In the genomic region with DNA sequence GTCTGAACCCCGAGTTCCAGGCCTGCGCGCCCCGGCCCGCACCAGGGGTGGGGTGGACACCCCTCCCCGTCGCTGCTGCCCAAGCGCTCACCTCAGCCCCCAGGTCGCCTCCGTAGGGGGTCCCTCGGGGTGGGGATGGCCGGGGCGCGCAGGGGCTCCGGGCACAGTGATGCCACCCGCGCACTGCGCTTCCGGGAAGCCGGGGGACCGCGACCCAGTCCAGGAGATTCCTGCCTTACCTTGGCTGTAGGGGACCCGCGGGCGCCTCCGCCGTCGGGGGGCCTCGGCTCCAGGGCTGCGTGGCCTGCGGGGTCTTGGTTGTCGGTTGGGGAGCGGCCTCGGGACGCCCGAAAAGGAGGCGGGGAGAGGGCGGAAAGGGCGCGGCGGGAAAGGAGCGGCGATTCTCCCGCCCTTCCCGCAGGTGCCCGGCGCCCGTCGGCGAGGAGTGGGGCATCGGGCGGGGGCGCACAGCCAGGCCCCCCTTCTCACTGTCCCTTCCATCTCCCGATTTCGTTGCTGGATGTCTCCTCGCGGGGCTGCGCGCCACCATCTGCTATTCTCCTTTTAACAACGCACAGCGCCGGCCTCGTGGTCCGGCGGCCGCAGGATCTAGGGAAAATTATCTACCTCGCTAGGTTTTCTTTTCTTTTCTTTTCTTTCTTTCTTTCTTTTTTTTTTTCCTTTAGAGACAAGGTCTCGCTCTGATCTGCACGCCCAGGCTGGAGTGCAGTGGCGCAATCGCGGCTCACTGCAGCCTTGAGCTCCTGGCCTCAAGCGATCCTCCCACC, we compare ENCODE assay signal across 1 cellular context.
TF ChIP-seq lines count a peak whose summit lies in the region.

A gene (minus strand): TSS at position 355 of the 788 bp plus-strand sequence. CDS start 3,323 bp downstream, outside the sequence.

TF ChIP-seq in HepG2, 621 proteins besides CTCF, POLR2A, EP300 and RAD21 (continued from another document and continues in another):
- TF ChIP-seq ZNF335 (CRISPR knock-in tag; IDR thresholded peaks at IDR 0.05): no peak
- no peak for TF ChIP-seq KLF11 (CRISPR knock-in tag; IDR thresholded peaks at IDR 0.05)
- TF ChIP-seq, protein P1, sequence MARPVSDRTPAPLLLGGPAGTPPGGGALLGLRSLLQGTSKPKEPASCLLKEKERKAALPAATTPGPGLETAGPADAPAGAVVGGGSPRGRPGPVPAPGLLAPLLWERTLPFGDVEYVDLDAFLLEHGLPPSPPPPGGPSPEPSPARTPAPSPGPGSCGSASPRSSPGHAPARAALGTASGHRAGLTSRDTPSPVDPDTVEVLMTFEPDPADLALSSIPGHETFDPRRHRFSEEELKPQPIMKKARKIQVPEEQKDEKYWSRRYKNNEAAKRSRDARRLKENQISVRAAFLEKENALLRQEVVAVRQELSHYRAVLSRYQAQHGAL (CRISPR knock-in tag; IDR thresholded peaks at IDR 0.05; ENCODE audit: not compliant biosample characterization): no peak
- TF ChIP-seq, protein P2, sequence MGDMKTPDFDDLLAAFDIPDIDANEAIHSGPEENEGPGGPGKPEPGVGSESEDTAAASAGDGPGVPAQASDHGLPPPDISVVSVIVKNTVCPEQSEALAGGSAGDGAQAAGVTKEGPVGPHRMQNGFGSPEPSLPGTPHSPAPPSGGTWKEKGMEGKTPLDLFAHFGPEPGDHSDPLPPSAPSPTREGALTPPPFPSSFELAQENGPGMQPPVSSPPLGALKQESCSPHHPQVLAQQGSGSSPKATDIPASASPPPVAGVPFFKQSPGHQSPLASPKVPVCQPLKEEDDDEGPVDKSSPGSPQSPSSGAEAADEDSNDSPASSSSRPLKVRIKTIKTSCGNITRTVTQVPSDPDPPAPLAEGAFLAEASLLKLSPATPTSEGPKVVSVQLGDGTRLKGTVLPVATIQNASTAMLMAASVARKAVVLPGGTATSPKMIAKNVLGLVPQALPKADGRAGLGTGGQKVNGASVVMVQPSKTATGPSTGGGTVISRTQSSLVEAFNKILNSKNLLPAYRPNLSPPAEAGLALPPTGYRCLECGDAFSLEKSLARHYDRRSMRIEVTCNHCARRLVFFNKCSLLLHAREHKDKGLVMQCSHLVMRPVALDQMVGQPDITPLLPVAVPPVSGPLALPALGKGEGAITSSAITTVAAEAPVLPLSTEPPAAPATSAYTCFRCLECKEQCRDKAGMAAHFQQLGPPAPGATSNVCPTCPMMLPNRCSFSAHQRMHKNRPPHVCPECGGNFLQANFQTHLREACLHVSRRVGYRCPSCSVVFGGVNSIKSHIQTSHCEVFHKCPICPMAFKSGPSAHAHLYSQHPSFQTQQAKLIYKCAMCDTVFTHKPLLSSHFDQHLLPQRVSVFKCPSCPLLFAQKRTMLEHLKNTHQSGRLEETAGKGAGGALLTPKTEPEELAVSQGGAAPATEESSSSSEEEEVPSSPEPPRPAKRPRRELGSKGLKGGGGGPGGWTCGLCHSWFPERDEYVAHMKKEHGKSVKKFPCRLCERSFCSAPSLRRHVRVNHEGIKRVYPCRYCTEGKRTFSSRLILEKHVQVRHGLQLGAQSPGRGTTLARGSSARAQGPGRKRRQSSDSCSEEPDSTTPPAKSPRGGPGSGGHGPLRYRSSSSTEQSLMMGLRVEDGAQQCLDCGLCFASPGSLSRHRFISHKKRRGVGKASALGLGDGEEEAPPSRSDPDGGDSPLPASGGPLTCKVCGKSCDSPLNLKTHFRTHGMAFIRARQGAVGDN (CRISPR knock-in tag; IDR thresholded peaks at IDR 0.05): peak; percentile 77
- TF ChIP-seq ZBTB42 (CRISPR knock-in tag; IDR thresholded peaks at IDR 0.05): peak; percentile 49; the same call in 1 of the 2 replicates
- 0 out of 2 replicates have a peak, but pooled peaks have one; percentile 43 for TF ChIP-seq MAFG (CRISPR knock-in tag; IDR thresholded peaks at IDR 0.05)
- no peak for TF ChIP-seq POLR2AphosphoS5 (IDR thresholded peaks at IDR 0.05; ENCODE audit: low read depth, low read length)
- no peak for TF ChIP-seq NFKB2 (CRISPR knock-in tag; IDR thresholded peaks at IDR 0.05; ENCODE audit: borderline replicate concordance)
- TF ChIP-seq ZKSCAN1 (IDR thresholded peaks at IDR 0.05; ENCODE audit: low read length): no peak
- TF ChIP-seq ZNF75D (CRISPR knock-in tag; IDR thresholded peaks at IDR 0.05; ENCODE audit: borderline replicate concordance): peak; percentile 48; the same call in 1 of the 2 replicates
- TF ChIP-seq IRF2 (CRISPR knock-in tag; IDR thresholded peaks at IDR 0.05): no peak
- TF ChIP-seq PCBP2 (optimal IDR thresholded peaks at IDR 0.05; ENCODE audit: low read depth, low read length, poor library complexity, severe bottlenecking): no peak
- no peak for TF ChIP-seq ZNF354B (CRISPR knock-in tag; IDR thresholded peaks at IDR 0.05)
- TF ChIP-seq GABPB1 (CRISPR knock-in tag; IDR thresholded peaks at IDR 0.05): peak; percentile 66; the same call in 1 of the 2 replicates
- TF ChIP-seq PHF8 (CRISPR knock-in tag; IDR thresholded peaks at IDR 0.05): peak; percentile 50; the same call in 1 of the 2 replicates
- no peak for TF ChIP-seq ZNF256 (CRISPR knock-in tag; conservative IDR thresholded peaks at IDR 0.05)
- TF ChIP-seq KAT2B (IDR thresholded peaks at IDR 0.05; ENCODE audit: borderline replicate concordance, low read depth, low read length): no peak
- TF ChIP-seq, protein P3, sequence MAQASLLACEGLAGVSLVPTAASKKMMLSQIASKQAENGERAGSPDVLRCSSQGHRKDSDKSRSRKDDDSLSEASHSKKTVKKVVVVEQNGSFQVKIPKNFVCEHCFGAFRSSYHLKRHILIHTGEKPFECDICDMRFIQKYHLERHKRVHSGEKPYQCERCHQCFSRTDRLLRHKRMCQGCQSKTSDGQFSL (CRISPR knock-in tag; IDR thresholded peaks at IDR 0.05): peak; percentile 30; the same call in 1 of the 2 replicates
- TF ChIP-seq ZNF83 (CRISPR knock-in tag; IDR thresholded peaks at IDR 0.05; ENCODE audit: borderline replicate concordance): no peak
- peak; percentile 93 for TF ChIP-seq ZFP90 (CRISPR knock-in tag; IDR thresholded peaks at IDR 0.05; ENCODE audit: borderline replicate concordance)
- TF ChIP-seq, protein P4, sequence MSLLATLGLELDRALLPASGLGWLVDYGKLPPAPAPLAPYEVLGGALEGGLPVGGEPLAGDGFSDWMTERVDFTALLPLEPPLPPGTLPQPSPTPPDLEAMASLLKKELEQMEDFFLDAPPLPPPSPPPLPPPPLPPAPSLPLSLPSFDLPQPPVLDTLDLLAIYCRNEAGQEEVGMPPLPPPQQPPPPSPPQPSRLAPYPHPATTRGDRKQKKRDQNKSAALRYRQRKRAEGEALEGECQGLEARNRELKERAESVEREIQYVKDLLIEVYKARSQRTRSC (CRISPR knock-in tag; IDR thresholded peaks at IDR 0.05; ENCODE audit: low read depth): no peak; the same call in 1 of the 2 replicates
- TF ChIP-seq, protein P5, sequence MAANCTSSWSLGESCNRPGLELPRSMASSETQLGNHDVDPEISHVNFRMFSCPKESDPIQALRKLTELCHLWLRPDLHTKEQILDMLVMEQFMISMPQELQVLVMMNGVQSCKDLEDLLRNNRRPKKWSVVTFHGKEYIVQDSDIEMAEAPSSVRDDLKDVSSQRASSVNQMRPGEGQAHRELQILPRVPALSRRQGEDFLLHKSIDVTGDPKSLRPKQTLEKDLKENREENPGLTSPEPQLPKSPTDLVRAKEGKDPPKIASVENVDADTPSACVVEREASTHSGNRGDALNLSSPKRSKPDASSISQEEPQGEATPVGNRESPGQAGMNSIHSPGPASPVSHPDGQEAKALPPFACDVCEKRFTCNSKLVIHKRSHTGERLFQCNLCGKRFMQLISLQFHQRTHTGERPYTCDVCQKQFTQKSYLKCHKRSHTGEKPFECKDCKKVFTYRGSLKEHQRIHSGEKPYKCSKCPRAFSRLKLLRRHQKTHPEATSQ (CRISPR knock-in tag; IDR thresholded peaks at IDR 0.05; ENCODE audit: borderline replicate concordance): no peak
- TF ChIP-seq NKX3-1 (CRISPR knock-in tag; IDR thresholded peaks at IDR 0.05): peak; percentile 89
- TF ChIP-seq, protein P6, sequence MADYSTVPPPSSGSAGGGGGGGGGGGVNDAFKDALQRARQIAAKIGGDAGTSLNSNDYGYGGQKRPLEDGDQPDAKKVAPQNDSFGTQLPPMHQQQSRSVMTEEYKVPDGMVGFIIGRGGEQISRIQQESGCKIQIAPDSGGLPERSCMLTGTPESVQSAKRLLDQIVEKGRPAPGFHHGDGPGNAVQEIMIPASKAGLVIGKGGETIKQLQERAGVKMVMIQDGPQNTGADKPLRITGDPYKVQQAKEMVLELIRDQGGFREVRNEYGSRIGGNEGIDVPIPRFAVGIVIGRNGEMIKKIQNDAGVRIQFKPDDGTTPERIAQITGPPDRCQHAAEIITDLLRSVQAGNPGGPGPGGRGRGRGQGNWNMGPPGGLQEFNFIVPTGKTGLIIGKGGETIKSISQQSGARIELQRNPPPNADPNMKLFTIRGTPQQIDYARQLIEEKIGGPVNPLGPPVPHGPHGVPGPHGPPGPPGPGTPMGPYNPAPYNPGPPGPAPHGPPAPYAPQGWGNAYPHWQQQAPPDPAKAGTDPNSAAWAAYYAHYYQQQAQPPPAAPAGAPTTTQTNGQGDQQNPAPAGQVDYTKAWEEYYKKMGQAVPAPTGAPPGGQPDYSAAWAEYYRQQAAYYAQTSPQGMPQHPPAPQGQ (CRISPR knock-in tag; IDR thresholded peaks at IDR 0.05; ENCODE audit: borderline replicate concordance): no peak
- no peak for TF ChIP-seq ZNF317 (CRISPR knock-in tag; IDR thresholded peaks at IDR 0.05)
- TF ChIP-seq MXD4 (CRISPR knock-in tag; IDR thresholded peaks at IDR 0.05): 0 out of 2 replicates have a peak, but pooled peaks have one; percentile 10
- no peak for TF ChIP-seq EEA1 (CRISPR knock-in tag; IDR thresholded peaks at IDR 0.05; ENCODE audit: borderline replicate concordance)
- TF ChIP-seq, protein P7, sequence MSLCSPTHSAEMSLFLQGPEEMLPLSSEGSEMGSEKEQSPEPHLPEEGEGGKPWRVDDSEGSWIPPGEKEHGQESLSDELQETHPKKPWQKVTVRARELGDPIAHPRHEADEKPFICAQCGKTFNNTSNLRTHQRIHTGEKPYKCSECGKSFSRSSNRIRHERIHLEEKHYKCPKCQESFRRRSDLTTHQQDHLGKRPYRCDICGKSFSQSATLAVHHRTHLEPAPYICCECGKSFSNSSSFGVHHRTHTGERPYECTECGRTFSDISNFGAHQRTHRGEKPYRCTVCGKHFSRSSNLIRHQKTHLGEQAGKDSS (CRISPR knock-in tag; IDR thresholded peaks at IDR 0.05; ENCODE audit: borderline replicate concordance, low read depth): peak; percentile 19
- TF ChIP-seq ZNF556 (CRISPR knock-in tag; IDR thresholded peaks at IDR 0.05; ENCODE audit: borderline replicate concordance): peak; percentile 9; the same call in 1 of the 2 replicates
- no peak; the same call in 1 of the 2 replicates for TF ChIP-seq RXRB (CRISPR knock-in tag; IDR thresholded peaks at IDR 0.05; ENCODE audit: borderline replicate concordance)
- TF ChIP-seq, protein P8, sequence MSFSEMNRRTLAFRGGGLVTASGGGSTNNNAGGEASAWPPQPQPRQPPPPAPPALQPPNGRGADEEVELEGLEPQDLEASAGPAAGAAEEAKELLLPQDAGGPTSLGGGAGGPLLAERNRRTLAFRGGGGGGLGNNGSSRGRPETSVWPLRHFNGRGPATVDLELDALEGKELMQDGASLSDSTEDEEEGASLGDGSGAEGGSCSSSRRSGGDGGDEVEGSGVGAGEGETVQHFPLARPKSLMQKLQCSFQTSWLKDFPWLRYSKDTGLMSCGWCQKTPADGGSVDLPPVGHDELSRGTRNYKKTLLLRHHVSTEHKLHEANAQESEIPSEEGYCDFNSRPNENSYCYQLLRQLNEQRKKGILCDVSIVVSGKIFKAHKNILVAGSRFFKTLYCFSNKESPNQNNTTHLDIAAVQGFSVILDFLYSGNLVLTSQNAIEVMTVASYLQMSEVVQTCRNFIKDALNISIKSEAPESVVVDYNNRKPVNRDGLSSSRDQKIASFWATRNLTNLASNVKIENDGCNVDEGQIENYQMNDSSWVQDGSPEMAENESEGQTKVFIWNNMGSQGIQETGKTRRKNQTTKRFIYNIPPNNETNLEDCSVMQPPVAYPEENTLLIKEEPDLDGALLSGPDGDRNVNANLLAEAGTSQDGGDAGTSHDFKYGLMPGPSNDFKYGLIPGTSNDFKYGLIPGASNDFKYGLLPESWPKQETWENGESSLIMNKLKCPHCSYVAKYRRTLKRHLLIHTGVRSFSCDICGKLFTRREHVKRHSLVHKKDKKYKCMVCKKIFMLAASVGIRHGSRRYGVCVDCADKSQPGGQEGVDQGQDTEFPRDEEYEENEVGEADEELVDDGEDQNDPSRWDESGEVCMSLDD (CRISPR knock-in tag; IDR thresholded peaks at IDR 0.05; ENCODE audit: borderline replicate concordance): peak; percentile 87; the same call in 1 of the 2 replicates
- TF ChIP-seq, protein P9, sequence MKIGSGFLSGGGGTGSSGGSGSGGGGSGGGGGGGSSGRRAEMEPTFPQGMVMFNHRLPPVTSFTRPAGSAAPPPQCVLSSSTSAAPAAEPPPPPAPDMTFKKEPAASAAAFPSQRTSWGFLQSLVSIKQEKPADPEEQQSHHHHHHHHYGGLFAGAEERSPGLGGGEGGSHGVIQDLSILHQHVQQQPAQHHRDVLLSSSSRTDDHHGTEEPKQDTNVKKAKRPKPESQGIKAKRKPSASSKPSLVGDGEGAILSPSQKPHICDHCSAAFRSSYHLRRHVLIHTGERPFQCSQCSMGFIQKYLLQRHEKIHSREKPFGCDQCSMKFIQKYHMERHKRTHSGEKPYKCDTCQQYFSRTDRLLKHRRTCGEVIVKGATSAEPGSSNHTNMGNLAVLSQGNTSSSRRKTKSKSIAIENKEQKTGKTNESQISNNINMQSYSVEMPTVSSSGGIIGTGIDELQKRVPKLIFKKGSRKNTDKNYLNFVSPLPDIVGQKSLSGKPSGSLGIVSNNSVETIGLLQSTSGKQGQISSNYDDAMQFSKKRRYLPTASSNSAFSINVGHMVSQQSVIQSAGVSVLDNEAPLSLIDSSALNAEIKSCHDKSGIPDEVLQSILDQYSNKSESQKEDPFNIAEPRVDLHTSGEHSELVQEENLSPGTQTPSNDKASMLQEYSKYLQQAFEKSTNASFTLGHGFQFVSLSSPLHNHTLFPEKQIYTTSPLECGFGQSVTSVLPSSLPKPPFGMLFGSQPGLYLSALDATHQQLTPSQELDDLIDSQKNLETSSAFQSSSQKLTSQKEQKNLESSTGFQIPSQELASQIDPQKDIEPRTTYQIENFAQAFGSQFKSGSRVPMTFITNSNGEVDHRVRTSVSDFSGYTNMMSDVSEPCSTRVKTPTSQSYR (CRISPR knock-in tag; IDR thresholded peaks at IDR 0.05; ENCODE audit: borderline replicate concordance): no peak
- no peak for TF ChIP-seq STAT5B (CRISPR knock-in tag; IDR thresholded peaks at IDR 0.05)
- TF ChIP-seq MBNL3 (CRISPR knock-in tag; conservative IDR thresholded peaks at IDR 0.05): no peak
- no peak for TF ChIP-seq FOXK1 (CRISPR knock-in tag; IDR thresholded peaks at IDR 0.05; ENCODE audit: borderline replicate concordance, low read depth)
- TF ChIP-seq ZNF547 (CRISPR knock-in tag; IDR thresholded peaks at IDR 0.05): peak; percentile 78; the same call in 1 of the 2 replicates
- TF ChIP-seq, protein P10, sequence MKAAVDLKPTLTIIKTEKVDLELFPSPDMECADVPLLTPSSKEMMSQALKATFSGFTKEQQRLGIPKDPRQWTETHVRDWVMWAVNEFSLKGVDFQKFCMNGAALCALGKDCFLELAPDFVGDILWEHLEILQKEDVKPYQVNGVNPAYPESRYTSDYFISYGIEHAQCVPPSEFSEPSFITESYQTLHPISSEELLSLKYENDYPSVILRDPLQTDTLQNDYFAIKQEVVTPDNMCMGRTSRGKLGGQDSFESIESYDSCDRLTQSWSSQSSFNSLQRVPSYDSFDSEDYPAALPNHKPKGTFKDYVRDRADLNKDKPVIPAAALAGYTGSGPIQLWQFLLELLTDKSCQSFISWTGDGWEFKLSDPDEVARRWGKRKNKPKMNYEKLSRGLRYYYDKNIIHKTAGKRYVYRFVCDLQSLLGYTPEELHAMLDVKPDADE (CRISPR knock-in tag; IDR thresholded peaks at IDR 0.05): peak; percentile 45; the same call in 1 of the 2 replicates
